Comparison of ENCODE assay signal across 12 cellular contexts in the genomic region with DNA sequence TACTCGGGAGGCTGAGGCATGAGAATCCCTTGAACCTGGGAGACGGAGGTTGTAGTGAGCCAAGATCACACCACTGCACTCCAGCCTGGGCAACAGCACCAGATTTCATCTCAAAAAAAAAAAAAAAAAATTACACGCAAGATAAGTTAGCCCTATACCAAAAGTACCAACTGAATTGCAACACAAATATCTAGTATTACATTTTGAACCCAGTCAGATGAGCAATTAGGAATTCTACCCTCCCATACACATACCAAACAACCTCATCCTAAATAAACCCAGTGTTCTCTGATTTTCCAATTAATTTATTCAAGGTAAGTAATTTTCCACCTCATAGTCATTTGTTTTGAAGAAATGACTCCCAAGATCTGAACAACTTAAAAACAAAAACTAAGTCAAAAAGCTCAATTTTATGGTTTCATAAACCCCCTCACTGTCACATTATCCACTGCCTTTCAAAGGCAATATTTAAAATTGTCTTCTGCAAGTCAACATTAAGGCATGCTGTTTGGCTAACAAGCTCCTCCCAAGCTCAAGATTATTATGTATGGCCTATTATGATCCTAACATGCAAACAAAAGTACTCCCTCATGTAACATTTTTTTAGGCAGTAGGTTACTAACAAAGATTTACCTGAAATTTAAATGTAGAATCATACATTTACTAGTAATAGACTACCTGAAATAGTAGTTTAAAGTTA. TPM values are rescaled to one million over a fixed set of nuclear protein-coding genes. Genes with fewer than 3 reads are reported as not detected.
DNase-seq lines count a peak whose midpoint lies in the region; ATAC-seq and TF ChIP-seq lines count a peak whose summit lies in the region.
"Had no signal": no experiment of that assay in that cellular context is flagged by ENCODE, and none has a peak within 500 bp of the region (broad histone marks: within the 10 kb centered on the region; RNA-seq: fewer than 3 reads in every experiment).

No MANE protein-coding gene starts in this region.

- H3K27ac ChIP-seq in mesenchymal stem cell (ENCODE audit: low read length, poor library complexity, severe bottlenecking) (no peak overlapping the region), thyroid gland (peak overlapping the region; percentile 59 to 99 (median 77))

- no peaks in the 10 kb centered on the region for H3K36me3 ChIP-seq in mesenchymal stem cell (ENCODE audit: control insufficient read depth in 1 of 2, insufficient read depth in 2 of 2, low read depth in 1 of 2, low read length in 2 of 2)
- H3K36me3 ChIP-seq in thyroid gland = no peaks in the 10 kb centered on the region
- H3K36me3 ChIP-seq in H7 (replicated peaks; ENCODE audit: control insufficient read depth, insufficient read depth, low read length) = no peaks in the 10 kb centered on the region

- H3K18ac ChIP-seq in mesenchymal stem cell (ENCODE audit: low read depth in 1 of 2, low read length in 2 of 2) = no peak overlapping the region

- H3K23ac ChIP-seq in mesenchymal stem cell (ENCODE audit: low read length in 2 of 2) = no peak overlapping the region

- no peak for ATAC-seq in activated T-helper 17 cell treated with anti-CD3 and anti-CD28 coated beads, Interleukin-2, amount 50 U/mL, for 72 hours (replicated peaks)

- H3K4me3 Mint-ChIP-seq in activated naive CD4-positive, alpha-beta T cell treated with anti-CD3 and anti-CD28 coated beads, Interleukin-2, amount 50 U/mL, for 24 hours = peak overlapping the region; percentile 21
- H3K4me3 Mint-ChIP-seq in activated T-helper 17 cell treated with anti-CD3 and anti-CD28 coated beads, Interleukin-2, amount 50 U/mL, for 72 hours = peak overlapping the region; percentile 94
- H3K4me3 Mint-ChIP-seq in Calu3 (ENCODE audit: low read depth, unreplicated experiment) = no peak overlapping the region
- H3K4me3 Mint-ChIP-seq: T-helper 1 cell treated with Interleukin-12 subunit alpha and Interleukin-12 subunit beta and Interleukin-4 antibody, amounts not matched to agents 30 μg/mL and 1 μg/mL, for 36 hours had no signal

- no peak overlapping the region for H2AFZ ChIP-seq in mesenchymal stem cell (ENCODE audit: low read depth, low read length)

- no peak overlapping the region for H3K14ac ChIP-seq in mesenchymal stem cell (ENCODE audit: low read length in 2 of 2)

- no peaks in the 10 kb centered on the region for H3K27me3 Mint-ChIP-seq in activated naive CD4-positive, alpha-beta T cell treated with anti-CD3 and anti-CD28 coated beads, Interleukin-2, amount 50 U/mL, for 24 hours
- H3K27me3 Mint-ChIP-seq in activated T-helper 17 cell treated with anti-CD3 and anti-CD28 coated beads, Interleukin-2, amount 50 U/mL, for 72 hours = no peaks in the 10 kb centered on the region
- H3K27me3 Mint-ChIP-seq in Calu3 (ENCODE audit: unreplicated experiment) = no peaks in the 10 kb centered on the region

- H3K9me3 Mint-ChIP-seq in activated naive CD4-positive, alpha-beta T cell treated with anti-CD3 and anti-CD28 coated beads, Interleukin-2, amount 50 U/mL, for 24 hours = no peaks in the 10 kb centered on the region
- no peaks in the 10 kb centered on the region for H3K9me3 Mint-ChIP-seq in activated T-helper 17 cell treated with anti-CD3 and anti-CD28 coated beads, Interleukin-2, amount 50 U/mL, for 72 hours
- H3K9me3 Mint-ChIP-seq in Calu3 (ENCODE audit: low read depth, unreplicated experiment) = no peaks in the 10 kb centered on the region
- H3K9me3 Mint-ChIP-seq: T-helper 1 cell treated with Interleukin-12 subunit alpha and Interleukin-12 subunit beta and Interleukin-4 antibody, amounts not matched to agents 30 μg/mL and 1 μg/mL, for 36 hours had no signal

- no peak overlapping the region for H2BK15ac ChIP-seq in mesenchymal stem cell (ENCODE audit: low read depth, poor library complexity, severe bottlenecking)

- BruUV-seq in Calu3 (replicated peaks; lab: Mats Ljungman, UMichigan) = no TSS peak

- DNase-seq in activated naive CD4-positive, alpha-beta T cell (lab: John Stamatoyannopoulos, UW) = no peak
- DNase-seq in mesenchymal stem cell = no peak
- no peak for DNase-seq in thyroid gland
- DNase-seq in DMS79 treated with DMSO at 0.1 percent for 48 hours (lab: John Stamatoyannopoulos, UW) = no peak
- no peak for DNase-seq in H7
- DNase-seq in Calu3 = no peak
- DNase-seq: effector CD4-positive, alpha-beta T cell; NCI-H526; retina had no signal

- H3K9me3 ChIP-seq in mesenchymal stem cell (ENCODE audit: control insufficient read depth, low read length) = no peaks in the 10 kb centered on the region
- H3K9me3 ChIP-seq in thyroid gland = no peaks in the 10 kb centered on the region

- H3K4me3 ChIP-seq in mesenchymal stem cell (ENCODE audit: insufficient read depth in 1 of 2, low read depth in 1 of 2, low read length in 2 of 2) (peak overlapping the region in 1 of 2 experiments; percentile 39), thyroid gland (replicated peaks in 1 of 3) (no peak overlapping the region), H7 (ENCODE audit: insufficient read depth, low read depth, low read length) (no peak overlapping the region)

- no peak overlapping the region for H4K8ac ChIP-seq in mesenchymal stem cell (ENCODE audit: low read length)

- 80% methylated on average over 3 of the region's 3 CpGs for WGBS in mesenchymal stem cell
- WGBS in thyroid gland, 2 donors = 82 to 91% methylated on average over 3 of the region's 3 CpGs

- H3K27me3 ChIP-seq in mesenchymal stem cell (ENCODE audit: control insufficient read depth in 1 of 2, insufficient read depth in 1 of 2, low read length in 2 of 2) (no peaks in the 10 kb centered on the region), thyroid gland (no peaks in the 10 kb centered on the region), H7 (ENCODE audit: control insufficient read depth, insufficient read depth, low read length) (no peaks in the 10 kb centered on the region)

- H2BK5ac ChIP-seq in mesenchymal stem cell (ENCODE audit: low read depth, low read length, poor library complexity, severe bottlenecking) = no peak overlapping the region

- H2AK5ac ChIP-seq in mesenchymal stem cell (ENCODE audit: low read length, severe bottlenecking) = no peak overlapping the region

- H3K4me1 Mint-ChIP-seq in activated naive CD4-positive, alpha-beta T cell treated with anti-CD3 and anti-CD28 coated beads, Interleukin-2, amount 50 U/mL, for 24 hours = peaks cover 67% of the 10 kb centered on the region
- peaks cover 38% of the 10 kb centered on the region for H3K4me1 Mint-ChIP-seq in activated T-helper 17 cell treated with anti-CD3 and anti-CD28 coated beads, Interleukin-2, amount 50 U/mL, for 72 hours
- peaks cover 30% of the 10 kb centered on the region for H3K4me1 Mint-ChIP-seq in Calu3 (ENCODE audit: low read depth, unreplicated experiment)

- peaks cover 14% of the 10 kb centered on the region for H3K36me3 Mint-ChIP-seq in activated naive CD4-positive, alpha-beta T cell treated with anti-CD3 and anti-CD28 coated beads, Interleukin-2, amount 50 U/mL, for 24 hours
- peaks cover 29% of the 10 kb centered on the region for H3K36me3 Mint-ChIP-seq in activated T-helper 17 cell treated with anti-CD3 and anti-CD28 coated beads, Interleukin-2, amount 50 U/mL, for 72 hours (ENCODE audit: low read depth)
- peaks cover 27% of the 10 kb centered on the region for H3K36me3 Mint-ChIP-seq in Calu3 (ENCODE audit: insufficient read depth, unreplicated experiment)

- H4K91ac ChIP-seq in mesenchymal stem cell (ENCODE audit: low read length) = no peak overlapping the region

- no peak overlapping the region for H2BK12ac ChIP-seq in mesenchymal stem cell (ENCODE audit: low read length in 2 of 2)

- CTCF ChIA-PET in Calu3 (lab: Charles Lee) = no interaction called here

- H3K4ac ChIP-seq in mesenchymal stem cell (ENCODE audit: low read depth in 1 of 2, low read length in 2 of 2) = no peak overlapping the region

- intact Hi-C loops in thyroid gland (cut with DNase I) (no loop called here), Calu3 (cut with micrococcal nuclease; ENCODE audit: unreplicated experiment) (loop anchor here (5.0 kb wide), 1 partner anchor 32 kb away; no protein-coding TSS in a partner anchor)

- TF ChIP-seq POLR2A in thyroid gland (IDR thresholded peaks at IDR 0.05) = no peak

- no peak overlapping the region for H3K4me2 ChIP-seq in mesenchymal stem cell (ENCODE audit: low read length, poor library complexity, severe bottlenecking)

- H3K27ac Mint-ChIP-seq in activated naive CD4-positive, alpha-beta T cell treated with anti-CD3 and anti-CD28 coated beads, Interleukin-2, amount 50 U/mL, for 24 hours = peak overlapping the region; percentile 81
- H3K27ac Mint-ChIP-seq in activated T-helper 17 cell treated with anti-CD3 and anti-CD28 coated beads, Interleukin-2, amount 50 U/mL, for 72 hours = peak overlapping the region; percentile 80
- H3K27ac Mint-ChIP-seq in Calu3 (ENCODE audit: unreplicated experiment) = no peak overlapping the region
- H3K27ac Mint-ChIP-seq: T-helper 1 cell treated with Interleukin-12 subunit alpha and Interleukin-12 subunit beta and Interleukin-4 antibody, amounts not matched to agents 30 μg/mL and 1 μg/mL, for 36 hours had no signal

- no peak for TF ChIP-seq CTCF in thyroid gland (IDR thresholded peaks at IDR 0.05)
- TF ChIP-seq CTCF in Calu3 (IDR thresholded peaks at IDR 0.05; ENCODE audit: unreplicated experiment) = no peak

- H3K9ac ChIP-seq in mesenchymal stem cell (ENCODE audit: low read length) = peak overlapping the region; percentile 68

- peaks cover 10% of the 10 kb centered on the region for H3K4me1 ChIP-seq in mesenchymal stem cell (ENCODE audit: control insufficient read depth, insufficient read depth, low read depth, low read length)
- H3K4me1 ChIP-seq in thyroid gland = peaks cover 56 to 59% of the 10 kb centered on the region in 2 donors

- H3K79me1 ChIP-seq in mesenchymal stem cell (replicated peaks; ENCODE audit: low read length, poor library complexity, severe bottlenecking) = no peaks in the 10 kb centered on the region

- H2BK120ac ChIP-seq in mesenchymal stem cell (ENCODE audit: low read depth, low read length) = no peak overlapping the region

RNA-seq across cellular contexts. Expression of a gene that starts 4.5 kb away (rescaled TPM):
- 10 to 100 TPM; 91.5 to 97.3 TPM for total RNA-seq in activated T-helper 17 cell treated with anti-CD3 and anti-CD28 coated beads, Interleukin-2, amount 50 U/mL, for 72 hours
- polyA plus RNA-seq in mesenchymal stem cell (2013, experiment 1 of 2) = 43.4 TPM
- polyA plus RNA-seq in mesenchymal stem cell (2013, experiment 2 of 2) = 42.6 TPM
- 100 to 1,000 TPM; 151 to 174 (median 163) TPM for total RNA-seq in thyroid gland
- total RNA-seq in H7 (2014; rRNA removed; shearing (Covaris generic)) = 158 and 164 TPM in 2 replicates
- total RNA-seq in Calu3 (2022) = 63.4 and 69.3 TPM in 2 replicates
